In genomic region chr6:161313940-161314509, GRCh38 we compare ENCODE assay signal across 9 cellular contexts.
"Had no signal": no experiment of that assay in that cellular context is flagged by ENCODE, and none has a peak within 500 bp of the region (broad histone marks: within the 10 kb centered on the region; RNA-seq: fewer than 3 reads in every experiment).

No MANE protein-coding gene starts in this region.

- H3K27ac ChIP-seq: GM23248 had no signal

- H3K9me3 ChIP-seq: HAP-1 had no signal

- H3K4me3 Mint-ChIP-seq: HFFc6 had no signal

- FAIRE-seq: HTR-8/SVneo had no signal

- H3K4me3 ChIP-seq: GM23248, HAP-1 had no signal

- H3K9ac ChIP-seq: GM23248 had no signal

- H3K4me1 ChIP-seq: HAP-1 had no signal

- H2AFZ ChIP-seq: GM23248 had no signal

- ATAC-seq: HCT116 had no signal

- H3K9me3 Mint-ChIP-seq: HFFc6 had no signal

- H3K27ac Mint-ChIP-seq: HFFc6 had no signal

- DNase-seq: GM23248, GOT3, H7, HFFc6, IMR-90, KBM-7 had no signal

- H3K36me3 ChIP-seq: HAP-1 had no signal
